ENCODE assay signal across 8 cellular contexts in the genomic region with DNA sequence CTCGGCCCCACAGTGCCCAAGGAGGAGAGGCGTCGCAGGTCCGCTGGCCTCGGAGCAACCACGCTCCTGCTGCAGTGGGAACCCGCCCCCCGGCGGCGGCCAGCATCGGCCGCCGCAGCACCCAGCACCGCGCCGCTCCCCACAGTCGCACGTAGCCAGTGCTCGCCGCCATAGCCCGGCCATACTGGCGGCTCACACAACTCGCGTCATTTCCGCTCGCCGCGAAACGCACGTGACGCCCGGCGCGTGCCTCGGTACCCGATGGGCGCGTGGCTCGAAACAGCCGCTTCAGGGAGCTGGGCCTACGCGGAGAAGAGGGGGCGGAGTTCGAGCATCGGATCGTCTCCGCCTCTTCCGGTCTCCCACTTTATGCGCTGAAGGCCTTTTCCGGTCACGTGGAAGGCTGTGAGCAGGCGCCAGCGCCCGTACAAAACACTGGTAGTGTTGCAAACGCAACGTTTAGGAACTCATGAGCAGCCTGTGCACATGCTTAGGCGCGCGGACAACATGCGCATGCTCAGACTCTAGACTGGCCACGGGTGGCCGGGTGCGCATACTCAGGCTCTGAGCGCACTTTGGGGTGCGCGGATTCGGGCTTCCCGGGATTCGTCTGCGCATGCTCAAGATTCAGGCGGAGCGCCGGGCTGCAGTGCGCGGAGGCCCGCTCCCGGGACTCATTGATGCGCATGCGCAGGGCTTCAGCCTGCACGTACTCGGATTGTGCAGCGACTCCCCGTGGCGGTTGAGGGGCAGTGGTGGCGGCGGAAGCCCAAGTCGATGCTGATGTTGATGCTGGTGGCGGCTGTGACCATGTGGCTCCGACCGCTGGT. TPM values are rescaled to one million over a fixed set of nuclear protein-coding genes. Genes with fewer than 3 reads are reported as not detected.
A peak's percentile ranks its signal among the peaks of the same experiment; 100 is the strongest.
DNase-seq lines count a peak whose midpoint lies in the region; ATAC-seq, FAIRE-seq and TF ChIP-seq lines count a peak whose summit lies in the region.

A gene with protein sequence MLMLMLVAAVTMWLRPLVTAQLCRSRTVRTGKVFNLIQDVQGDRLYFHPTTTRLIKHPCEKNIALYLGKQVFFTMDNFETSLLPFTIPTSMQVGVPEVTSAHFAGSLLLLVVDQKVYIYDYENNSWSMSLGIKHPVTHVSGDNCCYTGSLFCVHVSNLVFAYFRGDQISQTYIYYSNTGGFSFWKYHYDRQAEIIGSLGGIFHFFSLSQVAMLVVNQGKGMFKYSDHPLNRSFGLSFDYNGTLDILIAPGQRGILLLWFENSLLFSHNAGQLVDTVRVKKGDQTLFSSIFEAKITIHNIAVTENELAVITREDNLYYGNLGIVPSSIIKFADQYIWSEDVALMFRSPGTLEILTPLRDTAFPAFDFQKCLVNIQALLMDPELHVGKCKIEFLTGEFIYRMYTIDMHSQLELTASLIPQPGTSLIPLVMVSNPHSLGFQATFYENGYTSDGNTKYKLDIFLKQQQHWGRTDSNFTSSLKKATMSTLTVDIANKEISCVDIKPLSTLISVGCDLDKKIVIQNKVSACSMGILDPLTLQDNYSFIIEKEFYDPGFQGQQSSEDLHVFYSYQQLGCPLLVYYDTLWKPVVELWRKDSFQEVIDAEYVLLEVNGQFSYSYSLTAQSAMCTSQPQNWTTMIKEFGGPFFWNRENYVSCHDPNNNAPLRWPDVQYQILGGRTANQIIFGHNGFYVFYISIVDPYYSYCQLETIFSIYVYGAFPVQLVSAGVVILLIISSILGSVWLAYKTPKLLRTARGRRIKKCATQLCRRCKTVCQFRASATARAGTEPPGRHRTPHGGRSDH (plus strand): TSS at position 677 of the 830 bp plus-strand sequence. CDS start 101 bp downstream, at position 778.
A gene with protein sequence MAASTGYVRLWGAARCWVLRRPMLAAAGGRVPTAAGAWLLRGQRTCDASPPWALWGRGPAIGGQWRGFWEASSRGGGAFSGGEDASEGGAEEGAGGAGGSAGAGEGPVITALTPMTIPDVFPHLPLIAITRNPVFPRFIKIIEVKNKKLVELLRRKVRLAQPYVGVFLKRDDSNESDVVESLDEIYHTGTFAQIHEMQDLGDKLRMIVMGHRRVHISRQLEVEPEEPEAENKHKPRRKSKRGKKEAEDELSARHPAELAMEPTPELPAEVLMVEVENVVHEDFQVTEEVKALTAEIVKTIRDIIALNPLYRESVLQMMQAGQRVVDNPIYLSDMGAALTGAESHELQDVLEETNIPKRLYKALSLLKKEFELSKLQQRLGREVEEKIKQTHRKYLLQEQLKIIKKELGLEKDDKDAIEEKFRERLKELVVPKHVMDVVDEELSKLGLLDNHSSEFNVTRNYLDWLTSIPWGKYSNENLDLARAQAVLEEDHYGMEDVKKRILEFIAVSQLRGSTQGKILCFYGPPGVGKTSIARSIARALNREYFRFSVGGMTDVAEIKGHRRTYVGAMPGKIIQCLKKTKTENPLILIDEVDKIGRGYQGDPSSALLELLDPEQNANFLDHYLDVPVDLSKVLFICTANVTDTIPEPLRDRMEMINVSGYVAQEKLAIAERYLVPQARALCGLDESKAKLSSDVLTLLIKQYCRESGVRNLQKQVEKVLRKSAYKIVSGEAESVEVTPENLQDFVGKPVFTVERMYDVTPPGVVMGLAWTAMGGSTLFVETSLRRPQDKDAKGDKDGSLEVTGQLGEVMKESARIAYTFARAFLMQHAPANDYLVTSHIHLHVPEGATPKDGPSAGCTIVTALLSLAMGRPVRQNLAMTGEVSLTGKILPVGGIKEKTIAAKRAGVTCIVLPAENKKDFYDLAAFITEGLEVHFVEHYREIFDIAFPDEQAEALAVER (minus strand): TSS at position 186 of the 830 bp plus-strand sequence. CDS start 14 bp downstream, at position 172.

- H3K4me1 Mint-ChIP-seq in T-cell = peaks cover 24 to 33% (median 29%) of the 10 kb centered on the region in 3 donors

- peak; percentile 90 for TF ChIP-seq POLR2A in GM12892 (IDR thresholded peaks at IDR 0.05; ENCODE audit: low read depth, low read length)

- peaks cover 3% of the 10 kb centered on the region for H3K36me3 Mint-ChIP-seq in T-cell

- POLR2A ChIA-PET in T-cell (lab: Charles Lee) = interaction anchor here (0.6 to 1.0 kb wide), 6 partner anchors 8 to 391 kb away, joined by 3 to 12 read pairs (median 3); a partner anchor contains a TSS

- CTCF ChIA-PET in T-cell (lab: Charles Lee) = interaction anchor here in 1 of 2 donors (1.5 to 2.0 kb wide), 2 partner anchors 30 to 34 kb away, joined by 9 to 18 read pairs; a partner anchor contains a TSS

- ATAC-seq in HG02852 (IDR thresholded peaks at IDR 0.05; ENCODE audit: unreplicated experiment) = peak; percentile 82
- ATAC-seq in T-cell (replicated peaks in 1 of 4) = peak; percentile 90 to 92 (median 91)
- ATAC-seq in left cardiac atrium = peak; percentile 97 to 98

- peak; percentile 98 for FAIRE-seq in GM12892 (lab: Jason Lieb, UNC)

- peak; percentile 97 for DNase-seq in GM12892 (ENCODE audit: insufficient read length)
- peak; percentile 91 for DNase-seq in NCI-H1436 treated with DMSO at 0.1 percent for 48 hours (lab: John Stamatoyannopoulos, UW)
- DNase-seq in T-cell = peak; percentile 96 to 99 (median 97)
- peak; percentile 96 for DNase-seq in amniotic stem cell (lab: John Stamatoyannopoulos, UW)
- peak; percentile 99 for DNase-seq in left cardiac atrium
- DNase-seq in posterior vena cava (ENCODE audit: low spot score) = peak; percentile 100
- peak; percentile 98 for DNase-seq in ureter (ENCODE audit: low spot score)

- H3K4me3 Mint-ChIP-seq in T-cell = peak within 1 kb of the TSS; percentile 87 to 89 (median 89)

- no peaks in the 10 kb centered on the region for H3K9me3 Mint-ChIP-seq in T-cell

- H3K27me3 Mint-ChIP-seq in T-cell = peaks cover 0 to 3% of the 10 kb centered on the region in 2 donors

- H3K27ac Mint-ChIP-seq in T-cell = peak within 1 kb of the TSS; percentile 95 to 98

- intact Hi-C loops in left cardiac atrium (cut with DNase I) (no loop called here), posterior vena cava (cut with DNase I) (no loop called here)

RNA-seq across cellular contexts. Expression of the first gene that starts in this region (rescaled TPM):
- polyA plus RNA-seq in GM12892 (2012; ENCODE audit: missing spikeins) = not detected
- total RNA-seq in T-cell = not detected
- not detected for total RNA-seq in left cardiac atrium
- total RNA-seq in posterior vena cava = not detected
- total RNA-seq in ureter = not detected

RNA-seq across cellular contexts. Expression of the second gene that starts in this region (rescaled TPM):
- 45.9 TPM for polyA plus RNA-seq in GM12892 (2012; ENCODE audit: missing spikeins)
- total RNA-seq in T-cell (10 to 100 TPM; 70.0 to 83.9 (median 81.8) TPM), left cardiac atrium (10 to 100 TPM; 51.4 to 57.1 TPM), posterior vena cava (10 to 100 TPM; 34.8 to 40.4 TPM), ureter (61.3 TPM)

Comparison
In these comparisons a context has a peak if more than half of its experiments do, and no peak if none do; other contexts are left out.
1. Peak in every context shown above with its lines: DNase-seq and ATAC-seq.